Comparison of ENCODE assay signal across 8 cellular contexts in the genomic region with DNA sequence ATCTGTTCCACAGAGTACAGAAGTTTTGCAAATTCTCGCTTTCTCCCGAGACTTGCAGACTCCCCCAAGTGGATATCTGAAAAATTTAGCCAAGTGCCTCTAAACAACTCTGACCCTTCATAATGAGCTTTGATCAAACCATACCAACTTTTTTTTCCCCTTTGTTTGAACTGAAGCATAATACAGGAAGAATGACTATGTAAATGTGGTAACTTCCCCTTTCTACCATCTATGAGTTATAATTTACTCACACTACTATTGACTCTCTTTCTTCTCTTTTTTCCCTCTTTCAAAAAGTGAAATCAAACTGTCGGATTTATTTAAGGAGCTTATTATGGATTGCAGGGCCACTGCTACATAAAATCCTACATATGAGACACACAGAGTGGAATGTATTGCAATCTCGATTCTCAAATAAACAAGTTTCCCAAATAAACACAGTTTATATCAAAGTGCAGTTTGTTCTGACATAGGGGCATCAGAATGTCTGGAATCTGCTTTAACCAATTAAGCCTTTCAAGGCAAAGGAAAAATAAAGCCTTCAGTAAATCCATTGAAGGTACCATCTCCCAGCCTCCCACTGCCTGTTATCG. TPM values are rescaled to one million over a fixed set of nuclear protein-coding genes. Genes with fewer than 3 reads are reported as not detected.
DNase-seq lines count a peak whose midpoint lies in the region; ATAC-seq lines count a peak whose summit lies in the region.

No MANE protein-coding gene starts in this region.

- no peaks in the 10 kb centered on the region for H3K9me3 ChIP-seq in HUES6 (ENCODE audit: control insufficient read depth, insufficient read depth, low read depth, low read length)
- no peaks in the 10 kb centered on the region for H3K9me3 ChIP-seq in aorta (ENCODE audit: control insufficient read depth, low read length)

- ATAC-seq in GM18520 (IDR thresholded peaks at IDR 0.05; ENCODE audit: unreplicated experiment): peak; percentile 31
- peak; percentile 37 for ATAC-seq in left colon
- peak; percentile 28 for ATAC-seq in aorta (ENCODE audit: low FRiP score)

- CTCF ChIA-PET in activated CD4-positive, alpha-beta T cell treated with anti-CD3 and anti-CD28 coated beads, Interleukin-2, amount 10 ng/mL, durations not matched to agents 7 days and 5 days (lab: Charles Lee): no interaction called here

- intact Hi-C loops in left colon (cut with DNase I, micrococcal nuclease): no loop called here
- intact Hi-C loops in aorta (cut with DNase I): no loop called here

- H3K27ac ChIP-seq in HUES6 (ENCODE audit: low read depth, low read length): no peak overlapping the region
- H3K27ac ChIP-seq in aorta (ENCODE audit: low read depth in 1 of 2, low read length in 2 of 2): no peak overlapping the region

- H3K36me3 Mint-ChIP-seq in activated CD4-positive, alpha-beta T cell treated with anti-CD3 and anti-CD28 coated beads, Interleukin-2, amount 10 ng/mL, durations not matched to agents 7 days and 5 days (ENCODE audit: low read depth): no peaks in the 10 kb centered on the region

- 18 to 22% methylated on average over 5 of the region's 5 CpGs for WGBS in aorta, 2 donors

- peak overlapping the region; percentile 66 for H3K4me3 ChIP-seq in HUES6 (ENCODE audit: low read depth, low read length)
- peak overlapping the region in 1 of 2 donors; percentile 10 for H3K4me3 ChIP-seq in aorta (ENCODE audit: low read length in 2 of 2)

- H3K36me3 ChIP-seq in HUES6 (ENCODE audit: control insufficient read depth, insufficient read depth, low read length): no peaks in the 10 kb centered on the region
- H3K36me3 ChIP-seq in aorta (ENCODE audit: control insufficient read depth in 1 of 2, insufficient read depth in 2 of 2, low read length in 1 of 2): no peaks in the 10 kb centered on the region

- no peak overlapping the region for H3K9ac ChIP-seq in HUES6 (ENCODE audit: low read length)

- no peak overlapping the region for H3K27ac Mint-ChIP-seq in activated CD4-positive, alpha-beta T cell treated with anti-CD3 and anti-CD28 coated beads, Interleukin-2, amount 10 ng/mL, durations not matched to agents 7 days and 5 days

- H3K4me1 Mint-ChIP-seq in activated CD4-positive, alpha-beta T cell treated with anti-CD3 and anti-CD28 coated beads, Interleukin-2, amount 10 ng/mL, durations not matched to agents 7 days and 5 days: peaks cover 13% of the 10 kb centered on the region

- DNase-seq in amniotic stem cell (lab: John Stamatoyannopoulos, UW) (peak; percentile 35), left colon (no peak), aorta (no peak), NCI-H1105 treated with DMSO at 0.1 percent for 48 hours (lab: John Stamatoyannopoulos, UW) (no peak), ecto neural progenitor cell (ENCODE audit: low spot score) (no peak)
- no peak for DNase-seq in activated CD4-positive, alpha-beta T cell treated with anti-CD3 and anti-CD28 coated beads, Interleukin-2, amount 10 ng/mL, durations not matched to agents 7 days and 5 days

- peaks cover 41% of the 10 kb centered on the region for H3K27me3 Mint-ChIP-seq in activated CD4-positive, alpha-beta T cell treated with anti-CD3 and anti-CD28 coated beads, Interleukin-2, amount 10 ng/mL, durations not matched to agents 7 days and 5 days

- no peaks in the 10 kb centered on the region for H3K9me3 Mint-ChIP-seq in activated CD4-positive, alpha-beta T cell treated with anti-CD3 and anti-CD28 coated beads, Interleukin-2, amount 10 ng/mL, durations not matched to agents 7 days and 5 days

- no peak overlapping the region for H3K4me3 Mint-ChIP-seq in activated CD4-positive, alpha-beta T cell treated with anti-CD3 and anti-CD28 coated beads, Interleukin-2, amount 10 ng/mL, durations not matched to agents 7 days and 5 days

- peaks cover 4% of the 10 kb centered on the region; the same call in 1 of the 2 replicates for H3K4me1 ChIP-seq in HUES6 (ENCODE audit: control insufficient read depth, insufficient read depth, low read length)
- no peaks in the 10 kb centered on the region for H3K4me1 ChIP-seq in aorta (ENCODE audit: control insufficient read depth in 1 of 2, insufficient read depth in 2 of 2, low read length in 2 of 2)

- H3K27me3 ChIP-seq in HUES6 (ENCODE audit: control insufficient read depth, insufficient read depth, low read length) (peaks cover 50% of the 10 kb centered on the region), aorta (ENCODE audit: control insufficient read depth in 1 of 2, insufficient read depth in 2 of 2, low read length in 1 of 2) (no peaks in the 10 kb centered on the region)

- POLR2A ChIA-PET in activated CD4-positive, alpha-beta T cell treated with anti-CD3 and anti-CD28 coated beads, Interleukin-2, amount 10 ng/mL, durations not matched to agents 7 days and 5 days (lab: Charles Lee): no interaction called here

RNA-seq across cellular contexts. Expression of gene ZNF804A, which starts 1.4 kb away (rescaled TPM):
- total RNA-seq in left colon (under 1 TPM; 0.06 TPM), aorta (under 1 TPM; 0.23 to 0.33 TPM)
- polyA plus RNA-seq in aorta: not detected
- total RNA-seq in activated CD4-positive, alpha-beta T cell treated with anti-CD3 and anti-CD28 coated beads, Interleukin-2, amount 10 ng/mL, durations not matched to agents 7 days and 5 days: not detected
